In the genomic region with DNA sequence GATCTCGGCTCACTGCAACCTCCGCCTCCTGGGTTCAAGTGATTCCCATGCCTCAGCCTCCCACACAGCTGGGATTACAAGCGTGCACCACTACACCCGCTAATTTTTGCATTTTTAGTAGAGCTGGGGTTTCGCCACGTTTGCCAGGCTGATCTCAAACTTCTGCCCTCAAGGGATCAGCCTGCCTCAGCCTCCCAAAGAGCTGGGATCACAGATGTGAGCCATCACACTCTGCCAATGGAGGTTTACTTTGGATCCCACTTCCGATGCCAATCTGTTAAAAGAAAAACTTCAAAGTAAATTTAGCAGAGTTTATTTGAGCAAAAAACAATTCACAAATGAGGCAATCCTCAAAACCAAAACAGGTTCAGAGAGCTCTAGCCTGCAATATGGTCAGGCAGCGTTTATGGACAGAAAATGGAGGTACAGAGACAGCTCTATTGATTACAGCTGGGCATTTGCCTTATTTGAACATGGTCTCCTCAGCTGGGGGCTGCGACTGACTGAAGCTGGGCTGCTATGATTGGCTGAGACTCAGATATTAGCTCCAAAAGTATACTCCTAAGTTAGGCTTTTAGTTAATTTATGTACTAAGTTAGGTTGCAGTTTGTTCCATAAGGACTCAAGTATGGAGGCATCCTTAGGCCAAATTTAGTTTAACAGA, we compare ENCODE assay signal across 17 cellular contexts. TPM values are rescaled to one million over a fixed set of nuclear protein-coding genes. Genes with fewer than 3 reads are reported as not detected.
DNase-seq lines count a peak whose midpoint lies in the region; ATAC-seq, FAIRE-seq and TF ChIP-seq lines count a peak whose summit lies in the region.
"Had no signal": no experiment of that assay in that cellular context is flagged by ENCODE, and none has a peak within 500 bp of the region (broad histone marks: within the 10 kb centered on the region; RNA-seq: fewer than 3 reads in every experiment).

No MANE protein-coding gene starts in this region.

- H3K4me1 ChIP-seq in HEK293 (ENCODE audit: control insufficient read depth, insufficient read depth, low read length) (peaks cover 4% of the 10 kb centered on the region; the same call in 1 of the 2 replicates), osteoblast (ENCODE audit: insufficient read depth, low read length) (peaks cover 11% of the 10 kb centered on the region), breast epithelium (no peaks in the 10 kb centered on the region)

- no peaks in the 10 kb centered on the region for H3K9me3 ChIP-seq in HEK293 (ENCODE audit: control insufficient read depth, insufficient read depth, low read depth, low read length)
- H3K9me3 ChIP-seq in SK-N-MC (ENCODE audit: low read depth, low read length), result no peaks in the 10 kb centered on the region
- no peaks in the 10 kb centered on the region for H3K9me3 ChIP-seq in osteoblast (ENCODE audit: low read depth, low read length)
- peaks cover 0 to 5% of the 10 kb centered on the region in 2 donors for H3K9me3 ChIP-seq in breast epithelium

- no peaks in the 10 kb centered on the region for H4K20me1 ChIP-seq in osteoblast (ENCODE audit: insufficient read depth, low read length)

- H3K36me3 ChIP-seq in HEK293 (ENCODE audit: control insufficient read depth in 2 of 2, insufficient read depth in 1 of 2, low read length in 2 of 2), result no peaks in the 10 kb centered on the region
- H3K36me3 ChIP-seq in SK-N-MC (ENCODE audit: insufficient read depth, low read length), result no peaks in the 10 kb centered on the region
- no peaks in the 10 kb centered on the region for H3K36me3 ChIP-seq in osteoblast (ENCODE audit: insufficient read depth, low read length)
- H3K36me3 ChIP-seq in breast epithelium, result no peaks in the 10 kb centered on the region

- no peaks in the 10 kb centered on the region for H3K79me2 ChIP-seq in osteoblast (ENCODE audit: insufficient read depth, low read length)

- H3K27ac ChIP-seq in HEK293 (ENCODE audit: extremely low read depth, low read depth, low read length) (no peak overlapping the region), SK-N-MC (0 out of 2 replicates have a peak overlapping the region, but pooled peaks have one; percentile 53), osteoblast (ENCODE audit: low read depth, low read length) (no peak overlapping the region), breast epithelium (no peak overlapping the region)
- H3K27ac ChIP-seq: HL-60 had no signal

- H3K4me2 ChIP-seq in osteoblast (ENCODE audit: insufficient read depth, low read length), result no peak overlapping the region

- ATAC-seq in HG03039 (IDR thresholded peaks at IDR 0.05; ENCODE audit: unreplicated experiment), result no peak
- ATAC-seq: GM12878 had no signal

- POLR2A ChIA-PET in HEK293 (lab: Yijun Ruan, JAX), result no interaction called here

- peak overlapping the region; percentile 66 for H2AFZ ChIP-seq in osteoblast (ENCODE audit: low read length)

- TF ChIP-seq POLR2A in breast epithelium (IDR thresholded peaks at IDR 0.05), result no peak

- no peak overlapping the region for H3K4me3 ChIP-seq in HEK293 (ENCODE audit: low read depth, low read length)
- H3K4me3 ChIP-seq in SK-N-MC, result no peak overlapping the region
- H3K4me3 ChIP-seq in osteoblast (ENCODE audit: insufficient read depth, low read length), result no peak overlapping the region
- no peak overlapping the region for H3K4me3 ChIP-seq in breast epithelium
- H3K4me3 ChIP-seq: GM12878 had no signal

- no peak overlapping the region for H3K9ac ChIP-seq in SK-N-MC (ENCODE audit: insufficient read length)

- intact Hi-C loops in breast epithelium (cut with DNase I; ENCODE audit: low total_unique reads), result no loop called here

- CTCF ChIA-PET in HEK293 (lab: Yijun Ruan, JAX), result interaction anchor here (1.0 kb wide), 1 partner anchor 12 kb away, joined by 3 read pairs; no protein-coding TSS in a partner anchor

- DNase-seq in SK-N-MC (ENCODE audit: low read depth, low spot score) (no peak), fibroblast of peridontal ligament (ENCODE audit: extremely low read depth) (peak; percentile 18), osteoblast (ENCODE audit: insufficient read length, low spot score, missing footprints) (no peak), NCI-H2029 (lab: John Stamatoyannopoulos, UW) (no peak), D721Med (ENCODE audit: insufficient read length, low spot score) (no peak), breast epithelium (ENCODE audit: low spot score in 2 of 2) (no peak)
- DNase-seq: C1 segment of cervical spinal cord; Calu3; CD4-positive, alpha-beta T cell; DMS79; H7 had no signal

- H3K27me3 ChIP-seq in osteoblast (ENCODE audit: insufficient read depth, low read length) (no peaks in the 10 kb centered on the region), breast epithelium (no peaks in the 10 kb centered on the region)

- no peak for FAIRE-seq in D721Med (lab: Jason Lieb, UNC)
- FAIRE-seq: A204.1, GM12878, GM18507 had no signal

- TF ChIP-seq CTCF in HEK293 (tag by site-specific recombination; IDR thresholded peaks at IDR 0.05) (no peak), osteoblast (IDR thresholded peaks at IDR 0.05; ENCODE audit: extremely low read depth, low read depth, low read length) (no peak), D721Med (IDR thresholded peaks at IDR 0.05; ENCODE audit: insufficient read depth, missing control alignments) (no peak), breast epithelium (IDR thresholded peaks at IDR 0.05) (no peak)

TF ChIP-seq in HEK293, 187 proteins besides CTCF, POLR2A, EP300 and RAD21:
- TF ChIP-seq OVOL3 (tag by site-specific recombination; IDR thresholded peaks at IDR 0.05) (no peak), ZFHX2 (tag by site-specific recombination; conservative IDR thresholded peaks at IDR 0.05) (peak; percentile 41), ZNF664 (tag by site-specific recombination; IDR thresholded peaks at IDR 0.05) (0 out of 2 replicates have a peak, but pooled peaks have one; percentile 69), EGR2 (tag by site-specific recombination; IDR thresholded peaks at IDR 0.05; ENCODE audit: low read depth) (peak; percentile 39; the same call in 1 of the 2 replicates)
TF ChIP-seq in HEK293: peak in this region for 3.

RNA-seq across cellular contexts. Expression of a gene that starts 18.6 kb away (rescaled TPM):
- total RNA-seq in osteoblast (37.6 and 38.3 TPM in 2 replicates), breast epithelium (10 to 100 TPM; 21.8 to 32.3 (median 27.9) TPM)
